Comparison of ENCODE assay signal across 8 cellular contexts in the genomic region with DNA sequence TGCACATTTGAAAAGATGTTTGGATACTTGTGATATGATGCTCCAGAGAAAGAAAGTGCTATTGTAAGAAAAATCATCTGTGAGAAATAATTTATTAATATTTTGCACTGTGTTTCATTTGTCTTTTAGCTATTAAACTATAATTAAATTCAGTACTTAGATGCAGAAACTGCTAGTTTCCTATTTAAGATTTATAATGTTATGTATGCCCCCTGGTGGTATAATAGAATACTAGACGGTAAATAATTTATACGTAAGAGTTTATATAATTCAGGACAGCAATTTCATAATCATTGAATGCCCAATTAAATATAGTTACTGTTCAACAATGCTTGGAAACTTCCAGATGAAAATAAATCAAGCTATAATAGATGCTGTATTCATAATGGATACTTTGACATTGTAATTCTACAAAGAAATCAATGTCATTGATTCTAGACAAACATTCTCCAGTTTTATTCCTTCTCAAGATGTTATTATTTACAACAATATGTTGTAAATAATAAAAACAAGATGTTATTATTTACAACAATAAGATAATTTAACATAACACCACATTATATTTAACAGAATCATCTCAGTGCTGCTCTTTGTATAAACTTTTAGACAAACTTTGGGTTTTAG.
DNase-seq lines count a peak whose midpoint lies in the region; ATAC-seq and TF ChIP-seq lines count a peak whose summit lies in the region.

No MANE protein-coding gene starts in this region.

- CTCF ChIA-PET in activated CD8-positive, alpha-beta T cell treated with anti-CD3 and anti-CD28 coated beads for 36 hours (lab: Charles Lee), result interaction anchor here (0.9 to 1.2 kb wide), 2 partner anchors 14 to 306 kb away, joined by 3 to 4 read pairs; no protein-coding TSS in a partner anchor
- CTCF ChIA-PET in activated CD8-positive, alpha-beta T cell treated with anti-CD3 and anti-CD28 coated beads, Interleukin-2, amount 10 ng/mL, durations not matched to agents 7 days and 5 days (lab: Charles Lee), result interaction anchor here (1.6 to 2.0 kb wide), 2 partner anchors 11 to 937 kb away, joined by 4 to 7 read pairs; no protein-coding TSS in a partner anchor

- no peaks in the 10 kb centered on the region for H3K36me3 Mint-ChIP-seq in activated CD8-positive, alpha-beta T cell treated with anti-CD3 and anti-CD28 coated beads for 36 hours (ENCODE audit: low read depth)
- H3K36me3 Mint-ChIP-seq in activated CD8-positive, alpha-beta T cell treated with anti-CD3 and anti-CD28 coated beads, Interleukin-2, amount 10 ng/mL, durations not matched to agents 7 days and 5 days (ENCODE audit: low read depth), result no peaks in the 10 kb centered on the region
- no peaks in the 10 kb centered on the region for H3K36me3 Mint-ChIP-seq in nephron progenitor cell (ENCODE audit: low read depth)
- no peaks in the 10 kb centered on the region for H3K36me3 Mint-ChIP-seq in activated naive CD4-positive, alpha-beta T cell treated with anti-CD3 and anti-CD28 coated beads, Interleukin-2, amount 50 U/mL, for 72 hours

- TF ChIP-seq CTCF in activated CD8-positive, alpha-beta T cell treated with anti-CD3 and anti-CD28 coated beads for 36 hours (IDR thresholded peaks at IDR 0.05), result peak; percentile 47
- TF ChIP-seq CTCF in nephron progenitor cell (IDR thresholded peaks at IDR 0.05), result peak; percentile 55

- H3K27ac Mint-ChIP-seq in activated CD8-positive, alpha-beta T cell treated with anti-CD3 and anti-CD28 coated beads for 36 hours, result no peak overlapping the region
- no peak overlapping the region for H3K27ac Mint-ChIP-seq in activated CD8-positive, alpha-beta T cell treated with anti-CD3 and anti-CD28 coated beads, Interleukin-2, amount 10 ng/mL, durations not matched to agents 7 days and 5 days
- no peak overlapping the region for H3K27ac Mint-ChIP-seq in nephron progenitor cell
- no peak overlapping the region for H3K27ac Mint-ChIP-seq in activated naive CD4-positive, alpha-beta T cell treated with anti-CD3 and anti-CD28 coated beads, Interleukin-2, amount 50 U/mL, for 72 hours

- no peak for DNase-seq in activated CD8-positive, alpha-beta T cell treated with anti-CD3 and anti-CD28 coated beads for 36 hours
- DNase-seq in activated CD8-positive, alpha-beta T cell treated with anti-CD3 and anti-CD28 coated beads, Interleukin-2, amount 10 ng/mL, durations not matched to agents 7 days and 5 days, result no peak
- DNase-seq in NCI-H510A treated with DMSO at 0.1 percent for 48 hours (lab: John Stamatoyannopoulos, UW) (peak; percentile 49), cerebellar cortex (ENCODE audit: low spot score) (peak; percentile 10), nephron progenitor cell (no peak)
- DNase-seq in activated naive CD4-positive, alpha-beta T cell treated with anti-CD3 and anti-CD28 coated beads, Interleukin-2, amount 50 U/mL, for 72 hours (ENCODE audit: low spot score in 2 of 2), result no peak

- H3K27me3 Mint-ChIP-seq in activated CD8-positive, alpha-beta T cell treated with anti-CD3 and anti-CD28 coated beads for 36 hours, result peaks cover 2% of the 10 kb centered on the region
- H3K27me3 Mint-ChIP-seq in activated CD8-positive, alpha-beta T cell treated with anti-CD3 and anti-CD28 coated beads, Interleukin-2, amount 10 ng/mL, durations not matched to agents 7 days and 5 days (ENCODE audit: low read depth), result no peaks in the 10 kb centered on the region
- no peaks in the 10 kb centered on the region for H3K27me3 Mint-ChIP-seq in nephron progenitor cell (ENCODE audit: low read depth, poor library complexity)

- no peak for ATAC-seq in activated CD8-positive, alpha-beta T cell treated with anti-CD3 and anti-CD28 coated beads for 36 hours
- no peak for ATAC-seq in activated CD8-positive, alpha-beta T cell treated with anti-CD3 and anti-CD28 coated beads, Interleukin-2, amount 10 ng/mL, durations not matched to agents 7 days and 5 days
- ATAC-seq in HG03442 (IDR thresholded peaks at IDR 0.05; ENCODE audit: unreplicated experiment) (no peak), HG03457 (IDR thresholded peaks at IDR 0.05; ENCODE audit: unreplicated experiment) (no peak)
- no peak for ATAC-seq in activated naive CD4-positive, alpha-beta T cell treated with anti-CD3 and anti-CD28 coated beads, Interleukin-2, amount 50 U/mL, for 72 hours

- H3K4me1 Mint-ChIP-seq in activated CD8-positive, alpha-beta T cell treated with anti-CD3 and anti-CD28 coated beads for 36 hours (ENCODE audit: low read depth), result no peaks in the 10 kb centered on the region
- no peaks in the 10 kb centered on the region for H3K4me1 Mint-ChIP-seq in activated CD8-positive, alpha-beta T cell treated with anti-CD3 and anti-CD28 coated beads, Interleukin-2, amount 10 ng/mL, durations not matched to agents 7 days and 5 days (ENCODE audit: low read depth)
- H3K4me1 Mint-ChIP-seq in nephron progenitor cell, result peaks cover 13% of the 10 kb centered on the region

- POLR2A ChIA-PET in activated CD8-positive, alpha-beta T cell treated with anti-CD3 and anti-CD28 coated beads for 36 hours (lab: Charles Lee), result no interaction called here
- POLR2A ChIA-PET in activated CD8-positive, alpha-beta T cell treated with anti-CD3 and anti-CD28 coated beads, Interleukin-2, amount 10 ng/mL, durations not matched to agents 7 days and 5 days (lab: Charles Lee), result no interaction called here

- H3K9me3 Mint-ChIP-seq in activated CD8-positive, alpha-beta T cell treated with anti-CD3 and anti-CD28 coated beads for 36 hours, result no peaks in the 10 kb centered on the region
- no peaks in the 10 kb centered on the region for H3K9me3 Mint-ChIP-seq in activated CD8-positive, alpha-beta T cell treated with anti-CD3 and anti-CD28 coated beads, Interleukin-2, amount 10 ng/mL, durations not matched to agents 7 days and 5 days (ENCODE audit: insufficient read depth)
- H3K9me3 Mint-ChIP-seq in nephron progenitor cell, result no peaks in the 10 kb centered on the region
- H3K9me3 Mint-ChIP-seq in activated naive CD4-positive, alpha-beta T cell treated with anti-CD3 and anti-CD28 coated beads, Interleukin-2, amount 50 U/mL, for 72 hours, result no peaks in the 10 kb centered on the region

- intact Hi-C loops in activated CD8-positive, alpha-beta T cell treated with anti-CD3 and anti-CD28 coated beads for 36 hours (cut with micrococcal nuclease), result loop anchor here (5.0 kb wide), 1 partner anchor 183 kb away; no protein-coding TSS in a partner anchor

- H3K4me3 Mint-ChIP-seq in activated CD8-positive, alpha-beta T cell treated with anti-CD3 and anti-CD28 coated beads for 36 hours, result no peak overlapping the region
- no peak overlapping the region for H3K4me3 Mint-ChIP-seq in activated CD8-positive, alpha-beta T cell treated with anti-CD3 and anti-CD28 coated beads, Interleukin-2, amount 10 ng/mL, durations not matched to agents 7 days and 5 days
- no peak overlapping the region for H3K4me3 Mint-ChIP-seq in nephron progenitor cell

Comparison
In these comparisons a context has a peak if more than half of its experiments do, and no peak if none do; other contexts are left out.
1. DNase-seq: peak in NCI-H510A treated with DMSO at 0.1 percent for 48 hours (single experiment) and cerebellar cortex (single experiment); none in activated CD8-positive, alpha-beta T cell treated with anti-CD3 and anti-CD28 coated beads for 36 hours (single experiment), activated CD8-positive, alpha-beta T cell treated with anti-CD3 and anti-CD28 coated beads, Interleukin-2, amount 10 ng/mL, durations not matched to agents 7 days and 5 days (single experiment), nephron progenitor cell (single experiment) and activated naive CD4-positive, alpha-beta T cell treated with anti-CD3 and anti-CD28 coated beads, Interleukin-2, amount 50 U/mL, for 72 hours (0 of 2).